In the genomic region with DNA sequence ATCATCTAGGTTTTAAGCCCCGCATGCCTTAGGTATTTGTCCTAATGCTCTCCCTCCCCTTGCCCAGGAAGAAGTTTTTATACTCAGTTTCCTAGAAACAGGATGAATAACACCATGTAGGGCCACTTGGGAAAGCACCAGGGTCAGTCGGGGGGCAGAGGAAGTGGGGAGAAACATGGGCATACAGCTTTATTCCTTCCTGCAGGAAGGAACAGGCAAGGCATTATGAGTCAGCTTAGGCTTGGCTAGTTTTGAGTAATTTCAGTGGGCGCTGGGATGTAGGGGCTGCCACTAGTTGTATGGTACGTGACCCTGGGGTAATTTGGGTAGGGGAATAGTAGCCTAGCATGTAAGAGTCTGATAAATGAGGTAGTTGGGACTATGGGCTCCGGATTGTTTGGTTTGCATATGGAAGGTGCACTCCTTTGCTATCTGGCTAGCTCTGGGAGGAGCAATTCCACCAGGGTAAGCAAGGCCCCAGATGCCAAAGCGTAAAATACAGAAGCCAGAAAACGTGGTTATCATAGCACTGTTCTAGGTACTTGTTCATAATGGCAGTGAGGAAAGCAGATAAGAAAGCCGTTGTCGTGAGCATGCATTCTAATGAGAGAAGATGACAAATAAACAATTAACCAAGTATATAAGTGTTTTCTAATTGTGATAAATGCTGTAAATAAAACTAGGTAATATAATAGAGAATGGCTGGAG, we compare ENCODE assay signal across 12 cellular contexts. TPM values are rescaled to one million over a fixed set of nuclear protein-coding genes. Genes with fewer than 3 reads are reported as not detected.
DNase-seq lines count a peak whose midpoint lies in the region; ATAC-seq, FAIRE-seq and TF ChIP-seq lines count a peak whose summit lies in the region.
"Had no signal": no experiment of that assay in that cellular context is flagged by ENCODE, and none has a peak within 500 bp of the region (broad histone marks: within the 10 kb centered on the region; RNA-seq: fewer than 3 reads in every experiment).

No MANE protein-coding gene starts in this region.

- H3K9me3 ChIP-seq in naive thymus-derived CD4-positive, alpha-beta T cell (ENCODE audit: control insufficient read depth in 2 of 3, low read length in 3 of 3) = no peaks in the 10 kb centered on the region

- H3K4me3 ChIP-seq in bronchial epithelial cell (ENCODE audit: low read depth, low read length) = no peak overlapping the region
- H3K4me3 ChIP-seq in naive thymus-derived CD4-positive, alpha-beta T cell (ENCODE audit: low read length) = no peak overlapping the region

- no peak overlapping the region for H3K27ac Mint-ChIP-seq in naive thymus-derived CD4-positive, alpha-beta T cell
- H3K27ac Mint-ChIP-seq in chondrocyte (ENCODE audit: unreplicated experiment) = no peak overlapping the region
- H3K27ac Mint-ChIP-seq: activated T-helper 1 cell treated with anti-CD3 and anti-CD28 coated beads, Interleukin-12 subunit alpha, Interleukin-12 subunit beta, Interleukin-2, Interleukin-4 antibody, amounts not matched to agents 30 ng/mL and 10 ng/mL and 1 ng/mL, durations not matched to agents 14 hours and 24 hours and 36 hours; progenitor cell of endocrine pancreas had no signal

- no peaks in the 10 kb centered on the region for H3K27me3 ChIP-seq in bronchial epithelial cell (ENCODE audit: control insufficient read depth, insufficient read depth, low read length)
- no peaks in the 10 kb centered on the region for H3K27me3 ChIP-seq in naive thymus-derived CD4-positive, alpha-beta T cell (ENCODE audit: control insufficient read depth in 2 of 2, insufficient read depth in 2 of 2, low read length in 2 of 2)

- peaks cover 0 to 5% (median 0%) of the 10 kb centered on the region in 11 donors for H3K9me3 Mint-ChIP-seq in naive thymus-derived CD4-positive, alpha-beta T cell
- H3K9me3 Mint-ChIP-seq in chondrocyte (ENCODE audit: low read depth) = peaks cover 3% of the 10 kb centered on the region
- H3K9me3 Mint-ChIP-seq: activated T-helper 1 cell treated with anti-CD3 and anti-CD28 coated beads, Interleukin-12 subunit alpha, Interleukin-12 subunit beta, Interleukin-2, Interleukin-4 antibody, amounts not matched to agents 30 ng/mL and 10 ng/mL and 1 ng/mL, durations not matched to agents 14 hours and 24 hours and 36 hours had no signal

- H3K36me3 Mint-ChIP-seq in naive thymus-derived CD4-positive, alpha-beta T cell = peaks cover 4 to 15% (median 10%) of the 10 kb centered on the region in 5 donors
- peaks cover under 1% of the 10 kb centered on the region for H3K36me3 Mint-ChIP-seq in chondrocyte (ENCODE audit: low read depth)

- no peak overlapping the region for H3K4me3 Mint-ChIP-seq in naive thymus-derived CD4-positive, alpha-beta T cell
- H3K4me3 Mint-ChIP-seq in chondrocyte (ENCODE audit: unreplicated experiment) = no peak overlapping the region
- H3K4me3 Mint-ChIP-seq: activated T-helper 1 cell treated with anti-CD3 and anti-CD28 coated beads, Interleukin-12 subunit alpha, Interleukin-12 subunit beta, Interleukin-2, Interleukin-4 antibody, amounts not matched to agents 30 ng/mL and 10 ng/mL and 1 ng/mL, durations not matched to agents 14 hours and 24 hours and 36 hours had no signal

- no peaks in the 10 kb centered on the region for H3K4me1 ChIP-seq in naive thymus-derived CD4-positive, alpha-beta T cell (ENCODE audit: control insufficient read depth in 2 of 2, insufficient read depth in 2 of 2, low read length in 2 of 2)

- intact Hi-C loops in naive thymus-derived CD4-positive, alpha-beta T cell (cut with micrococcal nuclease) = no loop called here

- POLR2A ChIA-PET in naive thymus-derived CD4-positive, alpha-beta T cell (lab: Charles Lee) = no interaction called here

- peak; percentile 82 for DNase-seq in ELR (ENCODE audit: low read depth)
- peak; percentile 61 for DNase-seq in HTR-8/SVneo (ENCODE audit: insufficient read length, low spot score)
- DNase-seq in bronchial epithelial cell (ENCODE audit: low read depth) = peak; percentile 91
- DNase-seq in naive thymus-derived CD4-positive, alpha-beta T cell = no peak
- DNase-seq in anterior cingulate cortex (lab: John Stamatoyannopoulos, UW) = no peak
- no peak for DNase-seq in chondrocyte (ENCODE audit: low spot score)
- DNase-seq in GM12891 (ENCODE audit: insufficient read length, low spot score) = no peak
- DNase-seq: effector memory CD4-positive, alpha-beta T cell; NCI-H526 treated with DMSO at 0.1 percent for 48 hours; T-helper 1 cell had no signal

- H3K4me1 Mint-ChIP-seq in naive thymus-derived CD4-positive, alpha-beta T cell = peaks cover 0 to 22% (median 4%) of the 10 kb centered on the region in 7 donors
- H3K4me1 Mint-ChIP-seq in chondrocyte (ENCODE audit: low read depth) = peaks cover 9% of the 10 kb centered on the region

- no peak for TF ChIP-seq POLR2A in GM12891 (IDR thresholded peaks at IDR 0.05; ENCODE audit: low read depth, low read length)

- H3K27ac ChIP-seq in naive thymus-derived CD4-positive, alpha-beta T cell (ENCODE audit: low read depth, low read length) = no peak overlapping the region

- CTCF ChIA-PET in naive thymus-derived CD4-positive, alpha-beta T cell (lab: Charles Lee) = no interaction called here

- FAIRE-seq in HTR-8/SVneo (lab: Jason Lieb, UNC) (peak; percentile 54), bronchial epithelial cell (lab: Jason Lieb, UNC) (no peak), GM12891 (lab: Jason Lieb, UNC) (no peak)

- TF ChIP-seq CTCF in bronchial epithelial cell (IDR thresholded peaks at IDR 0.05; ENCODE audit: insufficient read depth, low read length, severe bottlenecking) (no peak), chondrocyte (IDR thresholded peaks at IDR 0.05) (no peak)

- no peaks in the 10 kb centered on the region for H3K36me3 ChIP-seq in bronchial epithelial cell (ENCODE audit: control insufficient read depth, insufficient read depth, low read length)
- H3K36me3 ChIP-seq in naive thymus-derived CD4-positive, alpha-beta T cell (ENCODE audit: control insufficient read depth in 2 of 3, insufficient read depth in 3 of 3, low read length in 3 of 3) = no peaks in the 10 kb centered on the region

- H3K27me3 Mint-ChIP-seq in naive thymus-derived CD4-positive, alpha-beta T cell = peaks cover 0 to 3% (median 0%) of the 10 kb centered on the region in 5 donors
- H3K27me3 Mint-ChIP-seq in chondrocyte (ENCODE audit: low read depth) = no peaks in the 10 kb centered on the region
- H3K27me3 Mint-ChIP-seq: progenitor cell of endocrine pancreas had no signal

- peak; percentile 37 for ATAC-seq in naive thymus-derived CD4-positive, alpha-beta T cell

TF ChIP-seq in GM12891, 5 proteins besides CTCF, POLR2A, EP300 and RAD21:
- no peak for TF ChIP-seq POU2F2 (IDR thresholded peaks at IDR 0.05; ENCODE audit: low read depth, low read length)
- TF ChIP-seq SPI1 (IDR thresholded peaks at IDR 0.05; ENCODE audit: low read depth, low read length) = no peak
- TF ChIP-seq PAX5 (IDR thresholded peaks at IDR 0.05; ENCODE audit: insufficient read depth, low read length, severe bottlenecking) = no peak
- TF ChIP-seq POLR2AphosphoS5 (IDR thresholded peaks at IDR 0.05; ENCODE audit: low read depth, low read length) = no peak
- TF ChIP-seq TAF1 (IDR thresholded peaks at IDR 0.05; ENCODE audit: low read depth, low read length) = no peak

RNA-seq across cellular contexts. Expression of gene ACER3, which starts 24.8 kb away (rescaled TPM):
- 5.4 and 12.4 TPM in 2 replicates for total RNA-seq in bronchial epithelial cell
- 10 to 100 TPM in 2 of 5 experiments, 1 to 10 TPM in 3; 4.7 to 15.2 (median 9.0) TPM for total RNA-seq in naive thymus-derived CD4-positive, alpha-beta T cell
- 1 to 10 TPM; 6.0 to 9.7 TPM for polyA plus RNA-seq in naive thymus-derived CD4-positive, alpha-beta T cell
- 15.8 to 17.9 TPM (median 16.0 TPM) in 3 replicates for total RNA-seq in chondrocyte
- 2.5 TPM for polyA plus RNA-seq in GM12891 (2012; ENCODE audit: low read depth, missing spikeins)

Comparison
In these comparisons a context has a peak if more than half of its experiments do, and no peak if none do; other contexts are left out.
1. DNase-seq: peak in ELR (single experiment), HTR-8/SVneo (single experiment) and bronchial epithelial cell (single experiment); none in naive thymus-derived CD4-positive, alpha-beta T cell (0 of 9), anterior cingulate cortex (0 of 58), chondrocyte (single experiment) and GM12891 (single experiment).